18 cellular contexts compared by ENCODE assay signal in genomic region chr16:732332-732731, GRCh38.
DNase-seq lines count a peak whose midpoint lies in the region; ATAC-seq and TF ChIP-seq lines count a peak whose summit lies in the region.
"Had no signal": no experiment of that assay in that cellular context is flagged by ENCODE, and none has a peak within 500 bp of the region (broad histone marks: within the 10 kb centered on the region; RNA-seq: fewer than 3 reads in every experiment).

No MANE protein-coding gene starts in this region.

- peak overlapping the region; percentile 56 for H3K27ac Mint-ChIP-seq in stimulated activated naive B cell treated with anti-CD40 and anti-IgM and Interleukin-4, amounts not matched to agents 10 μg/mL and 1 μg/mL and 100 μg/mL, for 72 hours
- H3K27ac Mint-ChIP-seq: CD14-positive monocyte; CD4-positive, alpha-beta memory T cell had no signal

- peaks cover 25% of the 10 kb centered on the region for H3K79me2 ChIP-seq in DOHH2 (ENCODE audit: control insufficient read depth, low read length)

- no peak overlapping the region; the same call in 1 of the 2 replicates for H3K4me2 ChIP-seq in DOHH2 (ENCODE audit: low read length)
- H3K4me2 ChIP-seq: A549 had no signal

- H3K36me3 Mint-ChIP-seq in stimulated activated naive B cell treated with anti-CD40 and anti-IgM and Interleukin-4, amounts not matched to agents 10 μg/mL and 1 μg/mL and 100 μg/mL, for 72 hours, result peaks cover 19 to 35% of the 10 kb centered on the region in 2 donors

- CTCF ChIA-PET in HEK293 (lab: Yijun Ruan, JAX), result interaction anchor here (1.0 to 1.6 kb wide), 5 partner anchors 8 to 20 kb away, joined by 3 to 6 read pairs (median 5); partner anchors contain the start of genes ANTKMT and CIAO3
- CTCF ChIA-PET in RWPE1 (lab: Yijun Ruan, JAX), result interaction anchor here (1.3 kb wide), 1 partner anchor 20 kb away, joined by 6 read pairs; no protein-coding TSS in a partner anchor

- no peaks in the 10 kb centered on the region for H3K27me3 Mint-ChIP-seq in stimulated activated naive B cell treated with anti-CD40 and anti-IgM and Interleukin-4, amounts not matched to agents 10 μg/mL and 1 μg/mL and 100 μg/mL, for 72 hours
- H3K27me3 Mint-ChIP-seq: CD4-positive, alpha-beta memory T cell had no signal

- no peak overlapping the region for H3K4me3 Mint-ChIP-seq in stimulated activated naive B cell treated with anti-CD40 and anti-IgM and Interleukin-4, amounts not matched to agents 10 μg/mL and 1 μg/mL and 100 μg/mL, for 72 hours
- H3K4me3 Mint-ChIP-seq: CD14-positive monocyte; CD4-positive, alpha-beta memory T cell; HFFc6 had no signal

- DNase-seq in RWPE1 (ENCODE audit: low spot score) (no peak), GF-D8 (lab: John Stamatoyannopoulos, UW) (no peak)
- DNase-seq in stimulated activated naive B cell treated with anti-CD40 and anti-IgM and Interleukin-4, amounts not matched to agents 10 μg/mL and 1 μg/mL and 100 μg/mL, for 72 hours, result no peak
- DNase-seq in activated T-cell treated with anti-CD3 and anti-CD28 coated beads, Interleukin-2, amount 50 U/mL, for 48 hours, result no peak
- no peak for DNase-seq in activated naive CD4-positive, alpha-beta T cell (lab: John Stamatoyannopoulos, UW)
- DNase-seq: AML-193; CD4-positive, alpha-beta memory T cell; DMS153; DMS79; HFFc6 had no signal

- H3K36me3 ChIP-seq in DOHH2 (ENCODE audit: control insufficient read depth, low read length), result peaks cover 83% of the 10 kb centered on the region
- peaks cover 3 to 62% of the 10 kb centered on the region in 2 experiments; a peak in 2 of 3 replicates for H3K36me3 ChIP-seq in HEK293 (ENCODE audit: control insufficient read depth in 2 of 2, insufficient read depth in 1 of 2, low read length in 2 of 2)

- no peaks in the 10 kb centered on the region for H3K9me2 ChIP-seq in DOHH2 (replicated peaks; ENCODE audit: control insufficient read depth, low read length)

- POLR2A ChIA-PET in HEK293 (lab: Yijun Ruan, JAX) (interaction anchor here (1.0 to 1.7 kb wide), 2 partner anchors 8 to 11 kb away, joined by 4 read pairs; partner anchors contain the start of genes ANTKMT and CIAO3), RWPE1 (lab: Yijun Ruan, JAX; ENCODE audit: low non-redundant PET) (no interaction called here)

- H3K4me1 ChIP-seq in DOHH2 (ENCODE audit: control insufficient read depth, low read length) (peaks cover 62% of the 10 kb centered on the region), HEK293 (ENCODE audit: control insufficient read depth, insufficient read depth, low read length) (peaks cover 1% of the 10 kb centered on the region; the same call in 1 of the 2 replicates)

- H3K9me3 ChIP-seq in DOHH2 (ENCODE audit: control insufficient read depth, insufficient read depth, low read length) (no peaks in the 10 kb centered on the region), HEK293 (ENCODE audit: control insufficient read depth, insufficient read depth, low read depth, low read length) (no peaks in the 10 kb centered on the region)
- H3K9me3 ChIP-seq: A549, HAP-1 had no signal

- H4K20me1 ChIP-seq in DOHH2 (ENCODE audit: control insufficient read depth, insufficient read depth, low read depth, low read length), result no peaks in the 10 kb centered on the region

- no peak for TF ChIP-seq CTCF in DOHH2 (IDR thresholded peaks at IDR 0.05; ENCODE audit: low read depth, low read length, poor library complexity, severe bottlenecking)
- no peak for TF ChIP-seq CTCF in HEK293 (tag by site-specific recombination; IDR thresholded peaks at IDR 0.05)
- no peak for TF ChIP-seq CTCF in RWPE1 (conservative IDR thresholded peaks at IDR 0.05; ENCODE audit: low read depth)

- H3K9me3 Mint-ChIP-seq in stimulated activated naive B cell treated with anti-CD40 and anti-IgM and Interleukin-4, amounts not matched to agents 10 μg/mL and 1 μg/mL and 100 μg/mL, for 72 hours, result no peaks in the 10 kb centered on the region
- H3K9me3 Mint-ChIP-seq: CD14-positive monocyte; CD4-positive, alpha-beta memory T cell; HFFc6 had no signal

- H3K27ac ChIP-seq in DOHH2 (ENCODE audit: low read depth, low read length), result peak overlapping the region; percentile 56
- no peak overlapping the region for H3K27ac ChIP-seq in HEK293 (ENCODE audit: extremely low read depth, low read depth, low read length)
- H3K27ac ChIP-seq in RWPE1, result peak overlapping the region; percentile 95
- H3K27ac ChIP-seq: A549, HL-60 had no signal

- H3K4me1 Mint-ChIP-seq in stimulated activated naive B cell treated with anti-CD40 and anti-IgM and Interleukin-4, amounts not matched to agents 10 μg/mL and 1 μg/mL and 100 μg/mL, for 72 hours, result peaks cover 4 to 8% of the 10 kb centered on the region in 2 donors

- H3K27me3 ChIP-seq in DOHH2 (ENCODE audit: control insufficient read depth, low read length), result no peaks in the 10 kb centered on the region

- H3F3A ChIP-seq in DOHH2 (ENCODE audit: control insufficient read depth, insufficient read depth), result peaks cover 3% of the 10 kb centered on the region; the same call in 1 of the 2 replicates

- H3K4me3 ChIP-seq in DOHH2 (ENCODE audit: low read length), result no peak overlapping the region
- H3K4me3 ChIP-seq in HEK293 (ENCODE audit: low read depth, low read length), result no peak overlapping the region
- H3K4me3 ChIP-seq: A549, GM12878, HAP-1, K562 had no signal

- ATAC-seq in stimulated activated naive B cell treated with anti-CD40 and anti-IgM and Interleukin-4, amounts not matched to agents 10 μg/mL and 1 μg/mL and 100 μg/mL, for 72 hours (replicated peaks), result no peak
- ATAC-seq: A549, GM12878, K562 had no signal

TF ChIP-seq in HEK293, 187 proteins besides CTCF, POLR2A, EP300 and RAD21:
- TF ChIP-seq ZNF530 (tag by site-specific recombination; IDR thresholded peaks at IDR 0.05; ENCODE audit: low read depth), result no peak
- TF ChIP-seq BCL11B (tag by site-specific recombination; IDR thresholded peaks at IDR 0.05; ENCODE audit: low read depth), result peak; percentile 27; the same call in 1 of the 2 replicates
